Comparison of ENCODE assay signal across 11 cellular contexts in the genomic region with DNA sequence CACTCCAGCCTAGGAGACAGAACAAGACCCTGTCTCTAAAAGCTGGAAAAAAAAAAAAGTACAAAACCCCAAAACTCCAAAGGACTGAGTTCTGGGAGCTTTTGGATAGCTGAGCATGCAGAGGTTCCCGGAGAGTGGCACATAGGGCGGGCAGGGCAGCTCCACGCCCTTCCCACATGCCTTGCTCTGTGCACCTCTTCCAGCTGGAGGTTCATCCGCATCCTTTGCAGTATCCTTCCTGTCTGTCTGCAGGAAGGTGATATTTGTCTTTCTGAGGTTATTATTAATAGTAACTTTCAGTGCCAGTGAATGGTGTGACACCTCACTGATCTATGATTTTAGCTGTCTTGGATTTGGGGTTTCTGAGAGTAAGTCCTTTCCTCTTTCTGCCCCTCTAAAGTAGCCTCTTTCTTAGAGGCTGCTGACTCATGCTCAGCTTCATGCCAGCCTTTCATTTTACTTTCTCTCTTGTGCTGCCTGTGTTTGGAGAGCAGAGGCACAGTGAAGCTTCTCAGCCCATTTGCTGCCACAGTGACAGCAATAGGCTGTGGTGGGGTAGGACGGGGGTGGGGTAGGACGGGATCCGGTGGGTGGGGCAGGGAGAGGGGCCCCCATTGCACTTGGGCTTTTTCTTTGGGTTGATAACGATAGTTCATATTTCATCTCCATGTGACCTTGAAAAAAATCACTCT.
DNase-seq lines count a peak whose midpoint lies in the region; ATAC-seq and TF ChIP-seq lines count a peak whose summit lies in the region.
"Had no signal": no experiment of that assay in that cellular context is flagged by ENCODE, and none has a peak within 500 bp of the region (broad histone marks: within the 10 kb centered on the region; RNA-seq: fewer than 3 reads in every experiment).

No MANE protein-coding gene starts in this region.

- H3F3A ChIP-seq in MM.1S (ENCODE audit: insufficient read depth, low read length): peaks cover 17% of the 10 kb centered on the region

- H4K20me1 ChIP-seq in MM.1S (ENCODE audit: insufficient read depth, low read length): no peaks in the 10 kb centered on the region

- peaks cover 75% of the 10 kb centered on the region for H3K4me1 ChIP-seq in MM.1S (ENCODE audit: low read length)

- H3K9ac ChIP-seq in MM.1S (ENCODE audit: low read length): peak overlapping the region; percentile 18; the same call in 1 of the 2 replicates

- ATAC-seq in GM21737 (IDR thresholded peaks at IDR 0.05; ENCODE audit: unreplicated experiment): no peak
- no peak for ATAC-seq in GM18520 (IDR thresholded peaks at IDR 0.05; ENCODE audit: unreplicated experiment)

- no peaks in the 10 kb centered on the region for H3K9me2 ChIP-seq in MM.1S (replicated peaks; ENCODE audit: insufficient read depth, low read length)

- H3K4me3 ChIP-seq in MM.1S (ENCODE audit: low read length): no peak overlapping the region
- peak overlapping the region; percentile 19 for H3K4me3 ChIP-seq in coronary artery

- peaks cover 4% of the 10 kb centered on the region; the same call in 1 of the 2 replicates for H3K36me3 ChIP-seq in MM.1S (replicated peaks; ENCODE audit: insufficient read depth, low read length)

- H3K79me2 ChIP-seq in MM.1S (ENCODE audit: low read length): peaks cover 100% of the 10 kb centered on the region

- H3K27me3 ChIP-seq in MM.1S (replicated peaks; ENCODE audit: insufficient read depth, low read length): no peaks in the 10 kb centered on the region

- H3K27ac ChIP-seq in MM.1S (ENCODE audit: low read length): peak overlapping the region; percentile 65
- H3K27ac ChIP-seq in coronary artery: peak overlapping the region in 1 of 2 donors; percentile 28
- H3K27ac ChIP-seq: 22Rv1 had no signal

- H3K4me2 ChIP-seq in MM.1S (ENCODE audit: low read depth, low read length): peak overlapping the region; percentile 44; the same call in 1 of the 2 replicates

- DNase-seq in DMS53 (lab: John Stamatoyannopoulos, UW) (peak; percentile 66), DMS53 treated with DMSO at 0.1 percent for 48 hours (lab: John Stamatoyannopoulos, UW; ENCODE audit: unreplicated experiment) (no peak), MM.1S (peak; percentile 72), coronary artery (ENCODE audit: low spot score) (no peak), pons (ENCODE audit: low spot score) (peak; percentile 67), ecto neural progenitor cell (ENCODE audit: low spot score) (no peak)
- DNase-seq: NCI-H2081 treated with DMSO at 0.1 percent for 48 hours; stimulated activated CD4-positive, alpha-beta T cell treated with anti-CD3 and anti-CD28 coated beads, Interleukin-15, amount 100 ng/mL, for 24 hours had no signal

- TF ChIP-seq CTCF in MM.1S (IDR thresholded peaks at IDR 0.05; ENCODE audit: low read length) (no peak), coronary artery (IDR thresholded peaks at IDR 0.05) (no peak)

- H3K9me3 ChIP-seq in MM.1S (replicated peaks; ENCODE audit: insufficient read depth, low read length): no peaks in the 10 kb centered on the region

- H2AFZ ChIP-seq in MM.1S (ENCODE audit: low read length): no peak overlapping the region

Comparison
In these comparisons a context has a peak if more than half of its experiments do, and no peak if none do; other contexts are left out.
1. DNase-seq: peak in DMS53 (single experiment), MM.1S (single experiment) and pons (single experiment); none in DMS53 treated with DMSO at 0.1 percent for 48 hours (single experiment), coronary artery (single experiment) and ecto neural progenitor cell (single experiment).